In the genomic region with DNA sequence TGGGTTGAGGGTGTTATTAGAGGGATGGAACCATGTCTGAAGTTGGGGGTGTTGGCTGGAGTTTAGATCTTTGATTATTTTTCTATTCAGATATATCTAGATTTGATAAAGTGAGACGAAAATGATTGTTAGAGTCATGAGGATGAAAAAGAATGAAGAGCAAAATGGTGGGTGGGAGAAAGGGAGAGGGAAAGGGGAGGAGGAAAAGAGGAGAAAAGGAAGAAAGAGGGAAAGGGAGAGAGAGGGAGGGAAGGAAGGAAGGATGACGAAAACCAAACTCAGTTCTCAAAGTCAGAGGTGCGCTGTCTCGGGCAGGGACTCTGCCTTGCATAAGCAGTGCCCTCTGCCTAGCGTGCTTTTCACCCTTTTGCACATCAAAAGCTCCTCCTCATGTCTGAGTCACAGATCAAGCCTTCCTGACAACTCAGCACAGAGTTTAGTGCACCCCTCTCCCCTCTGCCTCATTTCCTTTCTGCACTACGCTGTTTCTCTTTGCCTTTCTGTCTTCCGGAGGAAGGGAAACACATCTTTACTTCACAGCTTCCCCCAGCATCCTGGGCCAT, we compare ENCODE assay signal across 9 cellular contexts.
DNase-seq lines count a peak whose midpoint lies in the region; ATAC-seq lines count a peak whose summit lies in the region.
"Had no signal": no experiment of that assay in that cellular context is flagged by ENCODE, and none has a peak within 500 bp of the region (broad histone marks: within the 10 kb centered on the region; RNA-seq: fewer than 3 reads in every experiment).

No MANE protein-coding gene starts in this region.

- H3K36me3 ChIP-seq in KOPT-K1 (ENCODE audit: insufficient read depth, low read length): no peaks in the 10 kb centered on the region
- H3K36me3 ChIP-seq in HAP-1 (replicated peaks): no peaks in the 10 kb centered on the region

- in situ Hi-C loops in HAP-1 (cut with MboI; ENCODE audit: low sequenced_read_pairs): no loop called here

- DNase-seq in activated CD4-positive, alpha-beta T cell treated with anti-CD3 and anti-CD28 coated beads for 48 hours: peak; percentile 54
- DNase-seq in dermis blood vessel endothelial cell: peak; percentile 50
- DNase-seq in stimulated activated CD4-positive, alpha-beta T cell treated with anti-CD3 and anti-CD28 coated beads, TNF-alpha, amount 100 ng/mL, for 1 hour (ENCODE audit: low read depth in 3 of 3, low spot score in 1 of 3): peak in 2 of 3 donors; percentile 18 to 21
- no peak for DNase-seq in NK-92 (lab: John Stamatoyannopoulos, UW; ENCODE audit: unreplicated experiment)
- DNase-seq in HAP-1 (ENCODE audit: low spot score in 2 of 2): no peak
- DNase-seq: NCI-H2029 treated with DMSO at 0.1 percent for 48 hours had no signal

- H3K27me3 ChIP-seq in HAP-1 (ENCODE audit: low read depth): peaks cover 3% of the 10 kb centered on the region; the same call in 1 of the 2 replicates

- H3K4me3 ChIP-seq in HAP-1: no peak overlapping the region

- peak overlapping the region; percentile 58 for H3K27ac ChIP-seq in KOPT-K1 (ENCODE audit: low read depth, low read length, poor library complexity, severe bottlenecking)
- H3K27ac ChIP-seq: HL-60 had no signal

- no peaks in the 10 kb centered on the region for H3K4me1 ChIP-seq in HAP-1

- no peaks in the 10 kb centered on the region for H3K9me3 ChIP-seq in KOPT-K1 (ENCODE audit: insufficient read depth, low read length, poor library complexity, severe bottlenecking)
- no peaks in the 10 kb centered on the region for H3K9me3 ChIP-seq in HAP-1

- ATAC-seq in GM21528 (IDR thresholded peaks at IDR 0.05; ENCODE audit: low FRiP score, unreplicated experiment): no peak

Comparison
In these comparisons a context has a peak if more than half of its experiments do, and no peak if none do; other contexts are left out.
1. DNase-seq: peak in activated CD4-positive, alpha-beta T cell treated with anti-CD3 and anti-CD28 coated beads for 48 hours (single experiment), dermis blood vessel endothelial cell (single experiment) and stimulated activated CD4-positive, alpha-beta T cell treated with anti-CD3 and anti-CD28 coated beads, TNF-alpha, amount 100 ng/mL, for 1 hour (2 of 3); none in NK-92 (single experiment) and HAP-1 (0 of 2).